14 cellular contexts compared by ENCODE assay signal in the genomic region with DNA sequence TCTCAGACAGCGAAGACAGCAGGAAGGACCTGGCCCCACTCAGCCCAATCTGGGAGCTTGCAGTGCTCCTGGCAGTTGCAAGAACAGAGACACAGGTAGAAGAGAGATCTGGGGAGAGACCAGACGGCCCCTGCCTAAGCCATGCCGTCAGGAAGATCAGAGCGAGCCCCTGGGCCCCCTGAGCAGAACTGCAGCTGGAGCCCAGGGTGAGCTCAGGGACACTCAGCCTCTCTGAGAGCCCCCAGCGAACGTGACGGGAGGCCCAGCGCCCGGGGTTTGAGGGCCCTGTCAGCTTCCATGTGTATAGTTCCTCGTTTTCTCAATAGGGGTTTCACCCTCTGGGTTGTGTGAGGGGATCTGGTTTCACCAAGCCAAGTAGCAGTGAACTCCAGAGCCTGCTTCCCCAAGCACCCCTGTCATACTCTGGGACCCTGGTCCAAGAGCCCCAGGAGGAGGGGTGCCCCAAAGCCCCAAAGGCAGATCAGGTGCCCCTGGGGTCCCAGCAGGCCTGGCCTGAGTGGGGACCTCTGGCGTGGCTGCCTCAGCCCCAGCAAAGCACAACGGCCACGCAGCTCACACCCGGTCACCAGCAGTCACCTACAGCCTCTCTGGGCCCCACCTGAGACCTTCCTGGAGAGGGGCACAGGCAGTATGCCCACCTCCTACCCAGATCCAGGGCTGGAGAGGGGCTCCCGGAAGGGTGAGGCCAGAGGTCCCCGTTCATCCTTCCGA.
DNase-seq lines count a peak whose midpoint lies in the region; ATAC-seq, FAIRE-seq and TF ChIP-seq lines count a peak whose summit lies in the region.
"Had no signal": no experiment of that assay in that cellular context is flagged by ENCODE, and none has a peak within 500 bp of the region (broad histone marks: within the 10 kb centered on the region; RNA-seq: fewer than 3 reads in every experiment).

No MANE protein-coding gene starts in this region.

- peaks cover 6% of the 10 kb centered on the region for H3K9me3 Mint-ChIP-seq in nephron
- H3K9me3 Mint-ChIP-seq in stimulated activated memory B cell treated with anti-CD40 and anti-IgM and Interleukin-4, amounts not matched to agents 10 μg/mL and 1 μg/mL and 100 μg/mL, for 72 hours, result peaks cover 4% of the 10 kb centered on the region

- H2AFZ ChIP-seq in H1 (ENCODE audit: low read length), result no peak overlapping the region

- no peak overlapping the region for H2AK5ac ChIP-seq in H1 (ENCODE audit: low read depth, low read length)

- no peaks in the 10 kb centered on the region for H3K79me1 ChIP-seq in H1 (ENCODE audit: low read depth, low read length)

- 92% methylated on average over 16 of the region's 17 CpGs; no CpG with 5 or more reads in 1 of the 2 experiments for WGBS in H1 (ENCODE audit: extremely low coverage in 1 of 2, insufficient coverage in 1 of 2, insufficient read length in 1 of 2, insufficient replicate concordance in 2 of 2, low coverage in 1 of 2, low lambda C conversion rate in 2 of 2, missing lambda C conversion rate in 1 of 2), 2 experiments

- H3K36me3 ChIP-seq in H1 (ENCODE audit: control insufficient read depth in 2 of 4, insufficient read depth in 4 of 4, low read length in 3 of 4), result no peaks in the 10 kb centered on the region
- H3K36me3 ChIP-seq: BLaER1 treated with 17β-estradiol and CSF1 and Interleukin-3, amounts not matched to agents 10 nM and 100 nM had no signal

- no peak overlapping the region for H3K4ac ChIP-seq in H1 (replicated peaks; ENCODE audit: insufficient read length, low read depth, low read length)

- no peak overlapping the region for H3K9ac ChIP-seq in H1 (replicated peaks in 1 of 4; ENCODE audit: extremely low read depth in 1 of 4, low read depth in 3 of 4, low read length in 3 of 4)

- no peak overlapping the region for H3K56ac ChIP-seq in H1 (replicated peaks; ENCODE audit: insufficient read length, low read depth, low read length)

- H3K4me1 Mint-ChIP-seq in nephron, result peaks cover 28% of the 10 kb centered on the region
- no peaks in the 10 kb centered on the region for H3K4me1 Mint-ChIP-seq in stimulated activated memory B cell treated with anti-CD40 and anti-IgM and Interleukin-4, amounts not matched to agents 10 μg/mL and 1 μg/mL and 100 μg/mL, for 72 hours
- H3K4me1 Mint-ChIP-seq: CD4-positive, CD25-positive, alpha-beta regulatory T cell had no signal

- CTCF ChIA-PET in H1 (lab: Charles Lee; ENCODE audit: partially characterized antibody), result no interaction called here

- DNase-seq in H1 (ENCODE audit: low read depth in 1 of 2, low spot score in 2 of 2), result no peak
- DNase-seq in posterior vena cava (ENCODE audit: low spot score), result peak; percentile 72
- DNase-seq in UCSD-AML1 (lab: John Stamatoyannopoulos, UW; ENCODE audit: unreplicated experiment), result no peak
- DNase-seq: ACHN; Calu3; CD4-positive, CD25-positive, alpha-beta regulatory T cell; DMS 273 treated with DMSO at 0.1 percent for 48 hours had no signal

- H3K27me3 ChIP-seq in H1 (replicated peaks in 1 of 4; ENCODE audit: control insufficient read depth in 3 of 4, extremely low read depth in 1 of 4, insufficient read depth in 3 of 4, low read length in 3 of 4), result no peaks in the 10 kb centered on the region
- H3K27me3 ChIP-seq: BLaER1 treated with 17β-estradiol and CSF1 and Interleukin-3, amounts not matched to agents 10 nM and 100 nM had no signal

- peaks cover 4% of the 10 kb centered on the region for H3K27me3 Mint-ChIP-seq in nephron (ENCODE audit: low read depth)
- no peaks in the 10 kb centered on the region for H3K27me3 Mint-ChIP-seq in stimulated activated memory B cell treated with anti-CD40 and anti-IgM and Interleukin-4, amounts not matched to agents 10 μg/mL and 1 μg/mL and 100 μg/mL, for 72 hours
- H3K27me3 Mint-ChIP-seq: CD4-positive, CD25-positive, alpha-beta regulatory T cell had no signal

- no peak overlapping the region for H3K23ac ChIP-seq in H1 (ENCODE audit: insufficient read length)

- no peak overlapping the region for H3K4me3 ChIP-seq in H1 (ENCODE audit: extremely low read depth in 1 of 4, insufficient read depth in 2 of 4, low read depth in 3 of 4, low read length in 4 of 4)
- H3K4me3 ChIP-seq: BLaER1 treated with 17β-estradiol and CSF1 and Interleukin-3, amounts not matched to agents 10 nM and 100 nM had no signal

- no peak overlapping the region for H4K5ac ChIP-seq in H1 (ENCODE audit: insufficient read length, low read depth, low read length)

- H2BK20ac ChIP-seq in H1 (ENCODE audit: low read length), result no peak overlapping the region

- H3K79me2 ChIP-seq in H1 (ENCODE audit: control insufficient read depth in 1 of 2, insufficient read depth in 2 of 2, low read length in 2 of 2), result no peaks in the 10 kb centered on the region

- TF ChIP-seq RAD21 in H1 (IDR thresholded peaks at IDR 0.05 in 1 of 2, conservative IDR thresholded peaks at IDR 0.05 in 1 of 2; ENCODE audit: low read depth in 2 of 2, low read length in 2 of 2), result no peak

- peaks cover 0 to 2% (median 0%) of the 10 kb centered on the region in 4 experiments; a peak in 2 of 7 replicates for H3K4me1 ChIP-seq in H1 (replicated peaks in 1 of 4; ENCODE audit: control insufficient read depth in 3 of 4, insufficient read depth in 4 of 4, low read length in 3 of 4)

- H4K20me1 ChIP-seq in H1 (replicated peaks in 1 of 2; ENCODE audit: control insufficient read depth in 1 of 2, insufficient read depth in 2 of 2, low read length in 2 of 2), result no peaks in the 10 kb centered on the region
- H4K20me1 ChIP-seq: BLaER1 treated with 17β-estradiol and CSF1 and Interleukin-3, amounts not matched to agents 10 nM and 100 nM had no signal

- no peak overlapping the region for H4K8ac ChIP-seq in H1 (ENCODE audit: extremely low read depth, insufficient read depth, low read length)

- peak overlapping the region in 2 of 3 experiments; percentile 53 to 77 for H3K27ac Mint-ChIP-seq in nephron
- H3K27ac Mint-ChIP-seq in stimulated activated memory B cell treated with anti-CD40 and anti-IgM and Interleukin-4, amounts not matched to agents 10 μg/mL and 1 μg/mL and 100 μg/mL, for 72 hours, result no peak overlapping the region
- H3K27ac Mint-ChIP-seq: CD4-positive, CD25-positive, alpha-beta regulatory T cell had no signal

- no peak overlapping the region for H3K27ac ChIP-seq in H1 (ENCODE audit: low read depth, low read length)
- H3K27ac ChIP-seq: BLaER1 treated with 17β-estradiol and CSF1 and Interleukin-3, amounts not matched to agents 10 nM and 100 nM had no signal

- POLR2A ChIA-PET in H1 (lab: Charles Lee; ENCODE audit: partially characterized antibody), result no interaction called here

- H3K4me3 Mint-ChIP-seq in nephron, result no peak overlapping the region
- no peak overlapping the region for H3K4me3 Mint-ChIP-seq in stimulated activated memory B cell treated with anti-CD40 and anti-IgM and Interleukin-4, amounts not matched to agents 10 μg/mL and 1 μg/mL and 100 μg/mL, for 72 hours
- H3K4me3 Mint-ChIP-seq: CD4-positive, CD25-positive, alpha-beta regulatory T cell had no signal

- H2BK120ac ChIP-seq in H1 (replicated peaks; ENCODE audit: low read depth, low read length), result no peak overlapping the region

- TF ChIP-seq CTCF in H1 (IDR thresholded peaks at IDR 0.05; ENCODE audit: control extremely low read depth in 1 of 3, insufficient read depth in 1 of 3, low read depth in 1 of 3, low read length in 3 of 3), result no peak
- TF ChIP-seq CTCF in nephron (IDR thresholded peaks at IDR 0.05; ENCODE audit: unreplicated experiment in 3 of 3), result no peak

- H2BK12ac ChIP-seq in H1 (ENCODE audit: low read depth, low read length), result no peak overlapping the region; the same call in 1 of the 2 replicates

- no peak for TF ChIP-seq EP300 in H1 (IDR thresholded peaks at IDR 0.05; ENCODE audit: borderline replicate concordance in 1 of 2, low read depth in 2 of 2, low read length in 2 of 2)

- FAIRE-seq in H1 (lab: Jason Lieb, UNC), result no peak
- FAIRE-seq: H54 had no signal

- no peaks in the 10 kb centered on the region for H3K23me2 ChIP-seq in H1 (ENCODE audit: low read depth, low read length)

- H3K4me2 ChIP-seq in H1 (ENCODE audit: insufficient read depth in 1 of 2, low read depth in 2 of 2, low read length in 2 of 2), result no peak overlapping the region

- H3K14ac ChIP-seq in H1 (ENCODE audit: insufficient read length), result no peak overlapping the region

- intact Hi-C loops in posterior vena cava (cut with DNase I), result no loop called here

- H2BK15ac ChIP-seq in H1 (ENCODE audit: low read length), result 0 out of 2 replicates have a peak overlapping the region, but pooled peaks have one; percentile 8

- no peak overlapping the region for H4K91ac ChIP-seq in H1 (replicated peaks; ENCODE audit: insufficient read length, low read length)

- no peak overlapping the region for H2BK5ac ChIP-seq in H1 (ENCODE audit: low read depth, low read length)

- peaks cover 7 to 9% of the 10 kb centered on the region in 2 experiments; a peak in 3 of 4 replicates for H3K9me3 ChIP-seq in H1 (ENCODE audit: insufficient read depth in 2 of 2, low read depth in 1 of 2, low read length in 1 of 2)

- H3K18ac ChIP-seq in H1 (ENCODE audit: extremely low read depth, low read length), result no peak overlapping the region; the same call in 1 of the 2 replicates

- H3K36me3 Mint-ChIP-seq in nephron (ENCODE audit: low read depth), result no peaks in the 10 kb centered on the region
- no peaks in the 10 kb centered on the region for H3K36me3 Mint-ChIP-seq in stimulated activated memory B cell treated with anti-CD40 and anti-IgM and Interleukin-4, amounts not matched to agents 10 μg/mL and 1 μg/mL and 100 μg/mL, for 72 hours
- H3K36me3 Mint-ChIP-seq: CD4-positive, CD25-positive, alpha-beta regulatory T cell had no signal

- no peak for ATAC-seq in HG02759 (IDR thresholded peaks at IDR 0.05; ENCODE audit: unreplicated experiment)
- ATAC-seq in stimulated activated memory B cell treated with anti-CD40 and anti-IgM and Interleukin-4, amounts not matched to agents 10 μg/mL and 1 μg/mL and 100 μg/mL, for 72 hours, result no peak
- ATAC-seq in HG03139 (IDR thresholded peaks at IDR 0.05; ENCODE audit: unreplicated experiment), result no peak
- ATAC-seq: HCT116 had no signal

- TF ChIP-seq POLR2A in H1 (IDR thresholded peaks at IDR 0.05; ENCODE audit: control extremely low read depth in 1 of 2, low read depth in 2 of 2, low read length in 2 of 2), result no peak

TF ChIP-seq in H1, 55 proteins besides CTCF, POLR2A, EP300 and RAD21:
- no peak for TF ChIP-seq SP4 (IDR thresholded peaks at IDR 0.05; ENCODE audit: low read length)
- TF ChIP-seq NRF1 (IDR thresholded peaks at IDR 0.05; ENCODE audit: low read depth, low read length), result no peak
- no peak for TF ChIP-seq CTBP2 (IDR thresholded peaks at IDR 0.05; ENCODE audit: borderline replicate concordance, insufficient read depth, insufficient read length, low read length)
- TF ChIP-seq TBP (IDR thresholded peaks at IDR 0.05; ENCODE audit: low read depth, low read length), result no peak
- no peak for TF ChIP-seq BCL11A (IDR thresholded peaks at IDR 0.05; ENCODE audit: low read depth in 2 of 2, low read length in 2 of 2)
- no peak for TF ChIP-seq MAFK (IDR thresholded peaks at IDR 0.05; ENCODE audit: low read depth, low read length)
- TF ChIP-seq YY1 (IDR thresholded peaks at IDR 0.05; ENCODE audit: low read depth, low read length), result no peak
- TF ChIP-seq EZH2 (IDR thresholded peaks at IDR 0.05; ENCODE audit: low read depth, low read length, severe bottlenecking), result no peak
- no peak for TF ChIP-seq GTF2F1 (IDR thresholded peaks at IDR 0.05; ENCODE audit: borderline replicate concordance, low read depth, low read length)
